Comparison of ENCODE assay signal across 11 cellular contexts in genomic region chr17:31371511-31372097, GRCh38. TPM values are rescaled to one million over a fixed set of nuclear protein-coding genes. Genes with fewer than 3 reads are reported as not detected.
DNase-seq lines count a peak whose midpoint lies in the region; ATAC-seq and TF ChIP-seq lines count a peak whose summit lies in the region.
"Had no signal": no experiment of that assay in that cellular context is flagged by ENCODE, and none has a peak within 500 bp of the region (broad histone marks: within the 10 kb centered on the region; RNA-seq: fewer than 3 reads in every experiment).

No MANE protein-coding gene starts in this region.

- no peak overlapping the region for H3K27ac ChIP-seq in BLaER1 treated with 17β-estradiol and CSF1 and Interleukin-3, amounts not matched to agents 10 nM and 100 nM
- H3K27ac ChIP-seq in esophagus squamous epithelium (no peak overlapping the region), lower lobe of right lung (no peak overlapping the region)
- H3K27ac ChIP-seq: skin epidermis had no signal

- H3K4me3 ChIP-seq in BLaER1 treated with 17β-estradiol and CSF1 and Interleukin-3, amounts not matched to agents 10 nM and 100 nM, result no peak overlapping the region
- no peak overlapping the region for H3K4me3 ChIP-seq in GM12864 (ENCODE audit: low read depth, low read length)
- no peak overlapping the region for H3K4me3 ChIP-seq in fibroblast of pulmonary artery (replicated peaks; ENCODE audit: low read depth, low read length)
- H3K4me3 ChIP-seq in esophagus squamous epithelium, result no peak overlapping the region
- no peak overlapping the region for H3K4me3 ChIP-seq in lower lobe of right lung
- H3K4me3 ChIP-seq: skin epidermis had no signal

- 0 out of 22 replicates have a peak, but pooled peaks cover 0 to 4% (median 0%) of the 10 kb centered on the region in 11 experiments for H4K20me1 ChIP-seq in BLaER1 treated with 17β-estradiol and CSF1 and Interleukin-3, amounts not matched to agents 10 nM and 100 nM

- H3K9me3 ChIP-seq in BLaER1 treated with 17β-estradiol and CSF1 and Interleukin-3, amounts not matched to agents 10 nM and 100 nM (replicated peaks in 1 of 11), result no peaks in the 10 kb centered on the region
- H3K9me3 ChIP-seq in esophagus squamous epithelium (no peaks in the 10 kb centered on the region), lower lobe of right lung (no peaks in the 10 kb centered on the region)

- TF ChIP-seq POLR2A in esophagus squamous epithelium (IDR thresholded peaks at IDR 0.05), result no peak

- H3K36me3 ChIP-seq in BLaER1 treated with 17β-estradiol and CSF1 and Interleukin-3, amounts not matched to agents 10 nM and 100 nM, result peaks cover 12 to 32% (median 24%) of the 10 kb centered on the region in 11 experiments; a peak in 18 of 22 replicates
- H3K36me3 ChIP-seq in esophagus squamous epithelium (peaks cover 0 to 49% (median 0%) of the 10 kb centered on the region in 3 donors), lower lobe of right lung (peaks cover 23% of the 10 kb centered on the region)

- H3K9ac ChIP-seq in BLaER1 treated with 17β-estradiol and CSF1 and Interleukin-3, amounts not matched to agents 10 nM and 100 nM, result no peak overlapping the region

- H3K27me3 ChIP-seq in BLaER1 treated with 17β-estradiol and CSF1 and Interleukin-3, amounts not matched to agents 10 nM and 100 nM, result no peaks in the 10 kb centered on the region
- H3K27me3 ChIP-seq in esophagus squamous epithelium (no peaks in the 10 kb centered on the region), lower lobe of right lung (ENCODE audit: low read depth) (no peaks in the 10 kb centered on the region)

- DNase-seq in GM12864 (ENCODE audit: low read depth), result peak; percentile 16
- DNase-seq in RPMI7951 (ENCODE audit: low read depth), result peak; percentile 54
- peak; percentile 60 for DNase-seq in fibroblast of pulmonary artery (ENCODE audit: low read depth)
- no peak for DNase-seq in esophagus squamous epithelium (lab: John Stamatoyannopoulos, UW)
- no peak for DNase-seq in lower lobe of right lung
- no peak for DNase-seq in HT-29 (ENCODE audit: low spot score)
- DNase-seq: DMS79 treated with DMSO at 0.1 percent for 48 hours had no signal

- H3K4me2 ChIP-seq in BLaER1 treated with 17β-estradiol and CSF1 and Interleukin-3, amounts not matched to agents 10 nM and 100 nM, result peak overlapping the region in 8 of 11 experiments; percentile 7 to 80 (median 38); a peak in 8 of 22 replicates

- TF ChIP-seq CTCF in GM12864 (IDR thresholded peaks at IDR 0.05; ENCODE audit: low read depth, low read length, missing control alignments) (no peak), fibroblast of pulmonary artery (IDR thresholded peaks at IDR 0.05; ENCODE audit: low read length, missing control alignments) (no peak), esophagus squamous epithelium (IDR thresholded peaks at IDR 0.05) (no peak), lower lobe of right lung (IDR thresholded peaks at IDR 0.05) (no peak)

- intact Hi-C loops in esophagus squamous epithelium (cut with DNase I), result no loop called here
- intact Hi-C loops in lower lobe of right lung (cut with DNase I), result no loop called here

- H3K4me1 ChIP-seq in BLaER1 treated with 17β-estradiol and CSF1 and Interleukin-3, amounts not matched to agents 10 nM and 100 nM, result peaks cover 12 to 45% (median 21%) of the 10 kb centered on the region in 10 experiments
- no peaks in the 10 kb centered on the region for H3K4me1 ChIP-seq in esophagus squamous epithelium
- H3K4me1 ChIP-seq in lower lobe of right lung, result peaks cover 25% of the 10 kb centered on the region

- 38 to 56% methylated on average over 4 of the region's 4 CpGs for WGBS in esophagus squamous epithelium, 2 donors

- no peak for ATAC-seq in lower lobe of right lung
- ATAC-seq in GM19397 (IDR thresholded peaks at IDR 0.05; ENCODE audit: unreplicated experiment), result no peak

RNA-seq across cellular contexts. Expression of gene RAB11FIP4, which starts 19.9 kb away (rescaled TPM):
- total RNA-seq in RPMI7951 (2014; rRNA removed; shearing (Covaris generic)), result under 0.01 and 0.59 TPM in 2 replicates
- total RNA-seq in esophagus squamous epithelium (10 to 100 TPM in 3 of 4 donors, 1 to 10 TPM in 1; 9.9 to 23.6 (median 16.1) TPM), lower lobe of right lung (15.7 TPM)
- total RNA-seq in HT-29 (2014; rRNA removed; shearing (Covaris generic)), result 58.3 and 59.5 TPM in 2 replicates

RNA-seq across cellular contexts. Expression of gene EVI2A, which starts 50.2 kb away (rescaled TPM):
- 16.6 and 21.7 TPM in 2 replicates for total RNA-seq in RPMI7951 (2014; rRNA removed; shearing (Covaris generic))
- total RNA-seq in esophagus squamous epithelium (10 to 100 TPM in 1 of 4 donors, 1 to 10 TPM in 2, under 1 TPM in 1; 0.68 to 11.1 (median 3.3) TPM), lower lobe of right lung (45.2 TPM)
- not detected in 2 replicates for total RNA-seq in HT-29 (2014; rRNA removed; shearing (Covaris generic))
- total RNA-seq: epithelial cell of proximal tubule had no signal

RNA-seq across cellular contexts. Expression of gene EVI2B, which starts 57.8 kb away (rescaled TPM):
- total RNA-seq in RPMI7951 (2014; rRNA removed; shearing (Covaris generic)), result 1.1 TPM in 2 replicates
- total RNA-seq in esophagus squamous epithelium (10 to 100 TPM in 1 of 4 donors, 1 to 10 TPM in 3; 1.7 to 13.4 (median 4.2) TPM), lower lobe of right lung (130 TPM)
- not detected in 2 replicates for total RNA-seq in HT-29 (2014; rRNA removed; shearing (Covaris generic))
- total RNA-seq: epithelial cell of proximal tubule had no signal

Comparison
In these comparisons a context has a peak if more than half of its experiments do, and no peak if none do; other contexts are left out.
1. DNase-seq: peak in GM12864 (single experiment), RPMI7951 (single experiment) and fibroblast of pulmonary artery (single experiment); none in esophagus squamous epithelium (single experiment), lower lobe of right lung (single experiment) and HT-29 (single experiment).